Comparison of ENCODE assay signal across 8 cellular contexts in genomic region chr1:21337931-21338567, GRCh38. TPM values are rescaled to one million over a fixed set of nuclear protein-coding genes. Genes with fewer than 3 reads are reported as not detected.
DNase-seq lines count a peak whose midpoint lies in the region; ATAC-seq and TF ChIP-seq lines count a peak whose summit lies in the region.

No MANE protein-coding gene starts in this region.

- no peaks in the 10 kb centered on the region for H3K36me3 ChIP-seq in left ventricle myocardium inferior

- H3K4me1 Mint-ChIP-seq in IgD-negative memory B cell = peaks cover 53 to 64% (median 60%) of the 10 kb centered on the region in 3 donors
- peaks cover 75 to 97% of the 10 kb centered on the region in 2 donors for H3K4me1 Mint-ChIP-seq in stimulated activated naive B cell treated with anti-CD40 and anti-IgM and Interleukin-4, amounts not matched to agents 10 μg/mL and 1 μg/mL and 100 μg/mL, for 72 hours

- H3K9me3 ChIP-seq in left ventricle myocardium inferior (replicated peaks) = no peaks in the 10 kb centered on the region

- peaks cover 5% of the 10 kb centered on the region for H3K27me3 Mint-ChIP-seq in IgD-negative memory B cell
- no peaks in the 10 kb centered on the region for H3K27me3 Mint-ChIP-seq in stimulated activated naive B cell treated with anti-CD40 and anti-IgM and Interleukin-4, amounts not matched to agents 10 μg/mL and 1 μg/mL and 100 μg/mL, for 72 hours

- peak; percentile 48 for DNase-seq in UCSD-AML1 (lab: John Stamatoyannopoulos, UW; ENCODE audit: unreplicated experiment)
- DNase-seq in left ventricle myocardium inferior = peak; percentile 90
- DNase-seq in stimulated activated naive B cell treated with anti-CD40 and anti-IgM and Interleukin-4, amounts not matched to agents 10 μg/mL and 1 μg/mL and 100 μg/mL, for 72 hours = no peak
- no peak for DNase-seq in NCI-H446 treated with DMSO at 0.1 percent for 48 hours (lab: John Stamatoyannopoulos, UW)
- DNase-seq in NCI-H524 treated with DMSO at 0.1 percent for 48 hours (lab: John Stamatoyannopoulos, UW) = no peak
- no peak for DNase-seq in T-helper 9 cell

- peak overlapping the region in 2 of 4 donors; percentile 79 to 97 for H3K4me3 Mint-ChIP-seq in IgD-negative memory B cell
- H3K4me3 Mint-ChIP-seq in stimulated activated naive B cell treated with anti-CD40 and anti-IgM and Interleukin-4, amounts not matched to agents 10 μg/mL and 1 μg/mL and 100 μg/mL, for 72 hours = peak overlapping the region in 1 of 2 donors; percentile 18

- H3K36me3 Mint-ChIP-seq in IgD-negative memory B cell = no peaks in the 10 kb centered on the region
- H3K36me3 Mint-ChIP-seq in stimulated activated naive B cell treated with anti-CD40 and anti-IgM and Interleukin-4, amounts not matched to agents 10 μg/mL and 1 μg/mL and 100 μg/mL, for 72 hours = peaks cover 8 to 31% of the 10 kb centered on the region in 2 donors

- no peak for TF ChIP-seq CTCF in left ventricle myocardium inferior (IDR thresholded peaks at IDR 0.05; ENCODE audit: borderline replicate concordance)

- peak overlapping the region; percentile 2 for H3K4me3 ChIP-seq in left ventricle myocardium inferior

- no peaks in the 10 kb centered on the region for H3K9me3 Mint-ChIP-seq in IgD-negative memory B cell
- no peaks in the 10 kb centered on the region for H3K9me3 Mint-ChIP-seq in stimulated activated naive B cell treated with anti-CD40 and anti-IgM and Interleukin-4, amounts not matched to agents 10 μg/mL and 1 μg/mL and 100 μg/mL, for 72 hours

- no peaks in the 10 kb centered on the region for H3K27me3 ChIP-seq in left ventricle myocardium inferior (ENCODE audit: low read depth)

- H3K27ac Mint-ChIP-seq in IgD-negative memory B cell = peak overlapping the region; percentile 86 to 89 (median 87)
- peak overlapping the region; percentile 79 for H3K27ac Mint-ChIP-seq in stimulated activated naive B cell treated with anti-CD40 and anti-IgM and Interleukin-4, amounts not matched to agents 10 μg/mL and 1 μg/mL and 100 μg/mL, for 72 hours

- H3K27ac ChIP-seq in left ventricle myocardium inferior (replicated peaks) = peak overlapping the region; percentile 86

- peaks cover 97% of the 10 kb centered on the region for H3K4me1 ChIP-seq in left ventricle myocardium inferior

- intact Hi-C loops in left ventricle myocardium inferior (cut with micrococcal nuclease) = no loop called here

- ATAC-seq in stimulated activated naive B cell treated with anti-CD40 and anti-IgM and Interleukin-4, amounts not matched to agents 10 μg/mL and 1 μg/mL and 100 μg/mL, for 72 hours (replicated peaks) = no peak
- no peak for ATAC-seq in GM21515 (IDR thresholded peaks at IDR 0.05; ENCODE audit: unreplicated experiment)

RNA-seq across cellular contexts. Expression of gene ECE1, which starts 47.8 kb away (rescaled TPM):
- polyA plus RNA-seq in IgD-negative memory B cell = 58.6 TPM
- 54.7 TPM for total RNA-seq in left ventricle myocardium inferior

Comparison
In these comparisons a context has a peak if more than half of its experiments do, and no peak if none do; other contexts are left out.
1. DNase-seq: peak in UCSD-AML1 (single experiment) and left ventricle myocardium inferior (single experiment); none in stimulated activated naive B cell treated with anti-CD40 and anti-IgM and Interleukin-4, amounts not matched to agents 10 μg/mL and 1 μg/mL and 100 μg/mL, for 72 hours (single experiment), NCI-H446 treated with DMSO at 0.1 percent for 48 hours (single experiment), NCI-H524 treated with DMSO at 0.1 percent for 48 hours (single experiment) and T-helper 9 cell (single experiment).